8 cellular contexts compared by ENCODE assay signal in the genomic region with DNA sequence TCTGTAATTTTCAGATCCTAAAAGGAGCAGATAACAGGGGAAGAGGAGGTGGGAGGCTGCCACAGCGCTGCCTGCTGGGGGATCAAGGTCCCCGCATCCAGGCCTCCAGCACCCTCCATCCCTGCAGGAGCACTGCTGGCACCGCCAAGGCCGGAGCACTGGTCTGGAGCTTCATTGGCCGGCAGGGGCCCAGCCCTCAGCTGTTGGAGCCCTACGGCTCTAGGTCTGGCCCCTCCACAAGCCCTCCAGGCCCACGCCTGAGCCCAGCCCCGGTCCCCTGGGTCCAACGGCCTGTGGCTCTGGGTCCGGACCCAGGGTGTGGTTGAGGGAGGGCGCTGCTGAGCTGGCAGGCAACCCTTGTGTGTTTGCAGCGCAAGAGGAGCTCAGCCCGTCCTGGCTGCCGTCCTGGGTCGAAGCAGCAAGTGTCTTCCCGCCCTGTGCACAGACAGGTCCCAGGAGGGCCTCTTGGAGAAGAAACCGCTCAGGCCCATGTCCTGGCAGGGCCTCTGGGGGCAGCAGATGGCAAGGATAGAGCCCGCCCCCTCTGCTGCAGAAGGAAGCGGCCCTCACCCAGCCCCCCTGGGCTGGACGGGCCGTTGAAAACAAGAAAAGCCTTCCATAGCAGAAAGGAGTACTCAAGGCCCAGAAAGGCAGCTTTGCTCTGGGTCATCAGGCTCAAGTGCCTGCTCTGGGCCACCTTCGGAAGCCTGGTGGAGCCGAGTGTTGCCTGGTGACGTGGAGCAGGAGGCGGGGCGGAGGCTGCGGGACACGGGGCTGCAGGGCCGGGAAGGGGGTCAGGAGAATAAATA. TPM values are rescaled to one million over a fixed set of nuclear protein-coding genes. Genes with fewer than 3 reads are reported as not detected.
A peak's percentile ranks its signal among the peaks of the same experiment; 100 is the strongest.
DNase-seq lines count a peak whose midpoint lies in the region; ATAC-seq and TF ChIP-seq lines count a peak whose summit lies in the region.

No MANE protein-coding gene starts in this region.

- DNase-seq in CD4-positive, alpha-beta T cell = no peak
- no peak for DNase-seq in activated naive CD8-positive, alpha-beta T cell treated with anti-CD3 and anti-CD28 coated beads for 36 hours
- DNase-seq in iPS-NIHi11 (ENCODE audit: low spot score) = peak; percentile 91
- no peak for DNase-seq in NCI-H526 treated with DMSO at 0.1 percent for 48 hours (lab: John Stamatoyannopoulos, UW)
- no peak for DNase-seq in stimulated activated CD4-positive, alpha-beta T cell treated with anti-CD3 and anti-CD28 coated beads, Interleukin-15, amount 100 ng/mL, for 24 hours
- DNase-seq in GM13976 (ENCODE audit: low spot score) = no peak

- H3K36me3 Mint-ChIP-seq in CD4-positive, alpha-beta T cell (ENCODE audit: low read depth) = peaks cover 6% of the 10 kb centered on the region
- peaks cover 1% of the 10 kb centered on the region for H3K36me3 Mint-ChIP-seq in activated naive CD8-positive, alpha-beta T cell treated with anti-CD3 and anti-CD28 coated beads for 36 hours

- H3K4me3 Mint-ChIP-seq in CD4-positive, alpha-beta T cell = peak overlapping the region; percentile 15
- peak overlapping the region; percentile 38 for H3K4me3 Mint-ChIP-seq in activated naive CD8-positive, alpha-beta T cell treated with anti-CD3 and anti-CD28 coated beads for 36 hours

- H3K27ac ChIP-seq in CD4-positive, alpha-beta T cell (ENCODE audit: low read depth, low read length) = no peak overlapping the region
- H3K27ac ChIP-seq in temporal lobe (ENCODE audit: low read depth, low read length) = peak overlapping the region; percentile 55

- no peaks in the 10 kb centered on the region for H3K9me3 ChIP-seq in CD4-positive, alpha-beta T cell (ENCODE audit: control insufficient read depth, low read length)

- TF ChIP-seq CTCF in CD4-positive, alpha-beta T cell (IDR thresholded peaks at IDR 0.05) = no peak
- TF ChIP-seq CTCF in GM13976 (IDR thresholded peaks at IDR 0.05; ENCODE audit: borderline replicate concordance, control extremely low read depth, extremely low read depth, insufficient read depth, missing control alignments) = no peak

- POLR2A ChIA-PET in CD4-positive, alpha-beta T cell (lab: Charles Lee) = no interaction called here

- no peaks in the 10 kb centered on the region for H3K27me3 Mint-ChIP-seq in CD4-positive, alpha-beta T cell
- no peaks in the 10 kb centered on the region for H3K27me3 Mint-ChIP-seq in activated naive CD8-positive, alpha-beta T cell treated with anti-CD3 and anti-CD28 coated beads for 36 hours

- no peaks in the 10 kb centered on the region for H3K27me3 ChIP-seq in CD4-positive, alpha-beta T cell (ENCODE audit: control insufficient read depth, insufficient read depth, low read length)

- no peak for ATAC-seq in CD4-positive, alpha-beta T cell (ENCODE audit: poor library complexity)
- ATAC-seq in HG03108 (IDR thresholded peaks at IDR 0.05; ENCODE audit: unreplicated experiment) = peak; percentile 80

- in situ Hi-C loops in GM13976 (cut with MboI; ENCODE audit: low sequenced_read_pairs, unreplicated experiment) = no loop called here

- CTCF ChIA-PET in CD4-positive, alpha-beta T cell (lab: Charles Lee) = no interaction called here

- H3K27ac Mint-ChIP-seq in CD4-positive, alpha-beta T cell = no peak overlapping the region
- H3K27ac Mint-ChIP-seq in activated naive CD8-positive, alpha-beta T cell treated with anti-CD3 and anti-CD28 coated beads for 36 hours = no peak overlapping the region

- no peaks in the 10 kb centered on the region for H3K9me3 Mint-ChIP-seq in CD4-positive, alpha-beta T cell
- no peaks in the 10 kb centered on the region for H3K9me3 Mint-ChIP-seq in activated naive CD8-positive, alpha-beta T cell treated with anti-CD3 and anti-CD28 coated beads for 36 hours

- H3K4me1 Mint-ChIP-seq in CD4-positive, alpha-beta T cell (ENCODE audit: low read depth) = no peaks in the 10 kb centered on the region
- H3K4me1 Mint-ChIP-seq in activated naive CD8-positive, alpha-beta T cell treated with anti-CD3 and anti-CD28 coated beads for 36 hours = peaks cover 2% of the 10 kb centered on the region

- intact Hi-C loops in CD4-positive, alpha-beta T cell (cut with DNase I, micrococcal nuclease) = no loop called here

RNA-seq across cellular contexts. Expression of a gene that starts 35.7 kb away (rescaled TPM):
- total RNA-seq in CD4-positive, alpha-beta T cell = 1 to 10 TPM; 7.3 TPM
- 10 to 100 TPM; 10.2 to 10.7 TPM for total RNA-seq in activated naive CD8-positive, alpha-beta T cell treated with anti-CD3 and anti-CD28 coated beads for 36 hours
- 5.4 TPM for total RNA-seq in temporal lobe

RNA-seq across cellular contexts. Expression of a gene that starts 52.5 kb away (rescaled TPM):
- total RNA-seq in CD4-positive, alpha-beta T cell = 1,000 to 10,000 TPM; 1,880 to 1,990 TPM
- total RNA-seq in activated naive CD8-positive, alpha-beta T cell treated with anti-CD3 and anti-CD28 coated beads for 36 hours = 1,000 to 10,000 TPM; 7,622 to 7,820 TPM
- total RNA-seq in temporal lobe = 1,226 TPM

RNA-seq across cellular contexts. Expression of a gene that starts 54.3 kb away (rescaled TPM):
- 10 to 100 TPM; 69.9 TPM for total RNA-seq in CD4-positive, alpha-beta T cell
- 10 to 100 TPM; 47.6 to 48.0 TPM for total RNA-seq in activated naive CD8-positive, alpha-beta T cell treated with anti-CD3 and anti-CD28 coated beads for 36 hours
- 97.6 TPM for total RNA-seq in temporal lobe
